ENCODE assay signal across 12 cellular contexts in the genomic region with DNA sequence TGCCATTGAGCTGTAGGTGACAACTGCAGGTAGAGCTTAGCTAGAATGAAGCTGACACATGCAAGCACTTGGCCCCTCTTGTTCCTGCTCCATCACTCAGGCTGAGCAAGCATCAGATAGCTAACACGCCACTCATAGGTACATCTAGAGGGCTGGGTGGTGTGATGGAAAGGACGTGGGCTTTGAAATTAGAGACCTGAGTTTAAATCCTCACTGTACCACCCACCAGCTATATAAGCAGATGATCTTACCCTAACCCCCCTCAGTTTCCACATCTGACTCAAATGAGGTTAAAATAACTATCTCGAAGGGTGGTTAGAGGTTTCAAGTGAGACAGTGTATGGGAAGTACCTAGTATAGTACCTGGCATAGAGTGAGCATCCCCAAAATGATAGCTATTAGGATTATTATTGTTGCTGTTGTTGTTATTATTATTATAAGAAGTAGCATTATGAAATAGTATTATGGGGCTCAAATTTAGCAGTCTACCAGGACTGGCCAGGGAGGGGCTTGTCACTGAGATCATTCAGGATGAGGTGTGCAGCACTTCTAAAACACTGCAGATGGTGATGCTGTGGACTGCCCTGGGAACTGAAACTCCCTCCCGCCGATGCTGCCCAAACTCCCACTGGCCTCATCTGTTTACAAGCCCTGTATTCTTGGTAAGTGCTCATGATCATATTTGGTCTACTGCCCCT.
A peak's percentile ranks its signal among the peaks of the same experiment; 100 is the strongest.
DNase-seq lines count a peak whose midpoint lies in the region; ATAC-seq and TF ChIP-seq lines count a peak whose summit lies in the region.
"Had no signal": no experiment of that assay in that cellular context is flagged by ENCODE, and none has a peak within 500 bp of the region (broad histone marks: within the 10 kb centered on the region; RNA-seq: fewer than 3 reads in every experiment).

No MANE protein-coding gene starts in this region.

- CTCF ChIA-PET in HEK293T (lab: Yijun Ruan, JAX) = no interaction called here

- H3K9me3 ChIP-seq in HAP-1 = no peaks in the 10 kb centered on the region
- H3K9me3 ChIP-seq: Caco-2, left lung had no signal

- POLR2A ChIA-PET in HEK293T (lab: Yijun Ruan, JAX) = no interaction called here

- H3K27me3 ChIP-seq in HAP-1 (ENCODE audit: low read depth) = no peaks in the 10 kb centered on the region; the same call in 1 of the 2 replicates
- H3K27me3 ChIP-seq: left lung had no signal

- no peaks in the 10 kb centered on the region for H3K36me3 ChIP-seq in HAP-1 (replicated peaks)
- H3K36me3 ChIP-seq: left lung had no signal

- in situ Hi-C loops in HAP-1 (cut with MboI; ENCODE audit: low sequenced_read_pairs) = no loop called here

- peaks cover 7% of the 10 kb centered on the region for H3K4me1 ChIP-seq in HAP-1
- H3K4me1 ChIP-seq: Caco-2, left lung had no signal

- DNase-seq in HAP-1 (ENCODE audit: low spot score in 2 of 2) = no peak
- DNase-seq in HEK293T (ENCODE audit: extremely low spot score) = no peak
- no peak for DNase-seq in kidney glomerular epithelial cell (lab: John Stamatoyannopoulos, UW)
- no peak for DNase-seq in NCI-H1048 (lab: John Stamatoyannopoulos, UW)
- DNase-seq: Caco-2, left lung, NCI-H82, T-cell had no signal

- ATAC-seq in GM18517 (IDR thresholded peaks at IDR 0.05; ENCODE audit: unreplicated experiment) (peak; percentile 83), GM19438 (IDR thresholded peaks at IDR 0.05; ENCODE audit: low read depth, unreplicated experiment) (peak; percentile 47), HG02884 (IDR thresholded peaks at IDR 0.05; ENCODE audit: unreplicated experiment) (peak; percentile 72), HG03571 (IDR thresholded peaks at IDR 0.05; ENCODE audit: unreplicated experiment) (peak; percentile 69)
- ATAC-seq: left lung, T-cell had no signal

- H3K4me3 ChIP-seq in HAP-1 = no peak overlapping the region
- H3K4me3 ChIP-seq: left lung had no signal

TF ChIP-seq in HEK293T, 16 proteins besides CTCF, POLR2A, EP300 and RAD21:
- TF ChIP-seq TARDBP (IDR thresholded peaks at IDR 0.05) (no peak), SUZ12 (IDR thresholded peaks at IDR 0.05) (no peak), NFRKB (IDR thresholded peaks at IDR 0.05) (no peak), FOXK2 (IDR thresholded peaks at IDR 0.05) (no peak), LEF1 (IDR thresholded peaks at IDR 0.05; ENCODE audit: borderline replicate concordance) (no peak), PKNOX1 (IDR thresholded peaks at IDR 0.05) (no peak), L3MBTL2 (conservative IDR thresholded peaks at IDR 0.05) (no peak), ARNT (IDR thresholded peaks at IDR 0.05) (no peak), SP1 (IDR thresholded peaks at IDR 0.05) (no peak)
TF ChIP-seq in HEK293T: peak in this region for 0.
